ENCODE assay signal across 21 cellular contexts in the genomic region with DNA sequence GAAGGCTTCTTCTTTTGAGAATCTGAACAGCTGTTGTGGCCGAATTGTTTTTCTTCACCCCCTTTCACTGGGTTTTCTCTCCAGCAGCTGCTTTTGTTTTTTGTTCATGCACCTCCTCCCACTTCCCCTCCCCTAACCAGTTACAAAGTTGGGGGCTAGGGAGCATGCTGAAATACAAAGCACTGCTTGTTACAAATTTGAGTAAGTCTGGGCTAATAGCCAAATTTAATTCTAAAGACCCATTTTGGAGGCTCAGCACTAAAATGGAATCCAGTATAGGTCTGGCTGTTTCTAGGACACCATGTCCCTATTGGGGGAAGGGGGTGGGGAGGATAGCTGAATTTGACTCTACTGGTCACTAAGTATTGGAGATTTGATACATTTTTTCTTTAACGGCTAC.
A peak's percentile ranks its signal among the peaks of the same experiment; 100 is the strongest.
DNase-seq lines count a peak whose midpoint lies in the region; ATAC-seq, FAIRE-seq and TF ChIP-seq lines count a peak whose summit lies in the region.
"Had no signal": no experiment of that assay in that cellular context is flagged by ENCODE, and none has a peak within 500 bp of the region (broad histone marks: within the 10 kb centered on the region; RNA-seq: fewer than 3 reads in every experiment).

No MANE protein-coding gene starts in this region.

- H3K9ac ChIP-seq in H1 (replicated peaks in 1 of 4; ENCODE audit: extremely low read depth in 1 of 4, low read depth in 3 of 4, low read length in 3 of 4), result no peak overlapping the region

- no peak overlapping the region for H2BK20ac ChIP-seq in H1 (ENCODE audit: low read length)

- peaks cover 0 to 78% of the 10 kb centered on the region in 2 experiments; a peak in 3 of 4 replicates for H3K79me2 ChIP-seq in H1 (ENCODE audit: control insufficient read depth in 1 of 2, insufficient read depth in 2 of 2, low read length in 2 of 2)

- intact Hi-C loops in A673 (cut with micrococcal nuclease; ENCODE audit: unreplicated experiment), result no loop called here

- H3K4me1 Mint-ChIP-seq in CD8-positive, alpha-beta memory T cell, result no peaks in the 10 kb centered on the region
- H3K4me1 Mint-ChIP-seq: CD4-positive, alpha-beta memory T cell; naive B cell had no signal

- H3K36me3 ChIP-seq in A673 (ENCODE audit: insufficient read depth, low read length, poor library complexity, severe bottlenecking), result no peaks in the 10 kb centered on the region
- H3K36me3 ChIP-seq in H1 (ENCODE audit: control insufficient read depth in 2 of 4, insufficient read depth in 4 of 4, low read length in 3 of 4), result 0 out of 8 replicates have a peak, but pooled peaks cover 0 to 2% (median 0%) of the 10 kb centered on the region in 4 experiments
- no peaks in the 10 kb centered on the region for H3K36me3 ChIP-seq in CD8-positive, alpha-beta memory T cell (ENCODE audit: insufficient read depth, low read length)

- no peaks in the 10 kb centered on the region for H3K9me3 Mint-ChIP-seq in CD8-positive, alpha-beta memory T cell
- H3K9me3 Mint-ChIP-seq: CD4-positive, alpha-beta memory T cell; stimulated activated naive CD8-positive, alpha-beta T cell treated with anti-CD3 and anti-CD28 coated beads, Interleukin-15, Interleukin-2, amounts not matched to agents 100 ng/mL and 50 ng/mL, for 24 hours had no signal

- no peak overlapping the region for H3K4me3 ChIP-seq in A673 (ENCODE audit: low read depth, low read length, poor library complexity, severe bottlenecking)
- H3K4me3 ChIP-seq in H1 (ENCODE audit: extremely low read depth in 1 of 4, insufficient read depth in 2 of 4, low read depth in 3 of 4, low read length in 4 of 4), result no peak overlapping the region
- H3K4me3 ChIP-seq in CD8-positive, alpha-beta memory T cell (ENCODE audit: low read length), result no peak overlapping the region
- H3K4me3 ChIP-seq: psoas muscle had no signal

- H2BK15ac ChIP-seq in H1 (ENCODE audit: low read length), result no peak overlapping the region

- no peaks in the 10 kb centered on the region for H4K20me1 ChIP-seq in H1 (replicated peaks in 1 of 2; ENCODE audit: control insufficient read depth in 1 of 2, insufficient read depth in 2 of 2, low read length in 2 of 2)

- peaks cover 9 to 20% of the 10 kb centered on the region in 2 donors for H3K27me3 Mint-ChIP-seq in CD8-positive, alpha-beta memory T cell
- H3K27me3 Mint-ChIP-seq: CD4-positive, alpha-beta memory T cell; stimulated activated naive CD8-positive, alpha-beta T cell treated with anti-CD3 and anti-CD28 coated beads, Interleukin-15, Interleukin-2, amounts not matched to agents 100 ng/mL and 50 ng/mL, for 24 hours had no signal

- no peak overlapping the region for H4K5ac ChIP-seq in H1 (ENCODE audit: insufficient read length, low read depth, low read length)

- no peak overlapping the region for H3K4me3 Mint-ChIP-seq in CD8-positive, alpha-beta memory T cell
- H3K4me3 Mint-ChIP-seq: CD4-positive, alpha-beta memory T cell; naive B cell; stimulated activated naive CD8-positive, alpha-beta T cell treated with anti-CD3 and anti-CD28 coated beads, Interleukin-15, Interleukin-2, amounts not matched to agents 100 ng/mL and 50 ng/mL, for 24 hours had no signal

- no peak for TF ChIP-seq POLR2A in H1 (IDR thresholded peaks at IDR 0.05; ENCODE audit: control extremely low read depth in 1 of 2, low read depth in 2 of 2, low read length in 2 of 2)

- no peak overlapping the region for H3K4ac ChIP-seq in H1 (replicated peaks; ENCODE audit: insufficient read length, low read depth, low read length)

- no peak for TF ChIP-seq RAD21 in H1 (IDR thresholded peaks at IDR 0.05 in 1 of 2, conservative IDR thresholded peaks at IDR 0.05 in 1 of 2; ENCODE audit: low read depth in 2 of 2, low read length in 2 of 2)

- H3K4me2 ChIP-seq in H1 (ENCODE audit: insufficient read depth in 1 of 2, low read depth in 2 of 2, low read length in 2 of 2), result no peak overlapping the region

- no peaks in the 10 kb centered on the region for H3K9me3 ChIP-seq in A673 (ENCODE audit: low read depth, low read length, poor library complexity, severe bottlenecking)
- no peaks in the 10 kb centered on the region for H3K9me3 ChIP-seq in H1 (ENCODE audit: insufficient read depth in 2 of 2, low read depth in 1 of 2, low read length in 1 of 2)
- no peaks in the 10 kb centered on the region for H3K9me3 ChIP-seq in CD8-positive, alpha-beta memory T cell (ENCODE audit: low read length)
- H3K9me3 ChIP-seq: psoas muscle had no signal

- CTCF ChIA-PET in A673 (lab: Charles Lee) (no interaction called here), H1 (lab: Charles Lee; ENCODE audit: partially characterized antibody) (interaction anchor here (1.2 kb wide), 1 partner anchor 8 kb away, joined by 4 read pairs; no protein-coding TSS in a partner anchor)
- CTCF ChIA-PET in CD8-positive, alpha-beta memory T cell (lab: Charles Lee), result no interaction called here

- H3K23ac ChIP-seq in H1 (ENCODE audit: insufficient read length), result no peak overlapping the region

- H2AFZ ChIP-seq in H1 (ENCODE audit: low read length), result no peak overlapping the region

- no peak for TF ChIP-seq EP300 in H1 (IDR thresholded peaks at IDR 0.05; ENCODE audit: borderline replicate concordance in 1 of 2, low read depth in 2 of 2, low read length in 2 of 2)

- H3K56ac ChIP-seq in H1 (replicated peaks; ENCODE audit: insufficient read length, low read depth, low read length), result no peak overlapping the region

- H3K27ac ChIP-seq in A673 (ENCODE audit: low read depth, low read length, poor library complexity, severe bottlenecking), result no peak overlapping the region
- H3K27ac ChIP-seq in H1 (ENCODE audit: low read depth, low read length), result no peak overlapping the region
- no peak overlapping the region for H3K27ac ChIP-seq in CD8-positive, alpha-beta memory T cell (ENCODE audit: low read depth, low read length)
- H3K27ac ChIP-seq: HL-60, psoas muscle had no signal

- TF ChIP-seq CTCF in A673 (conservative IDR thresholded peaks at IDR 0.05; ENCODE audit: low read depth, low read length) (no peak), H1 (IDR thresholded peaks at IDR 0.05; ENCODE audit: control extremely low read depth in 1 of 3, insufficient read depth in 1 of 3, low read depth in 1 of 3, low read length in 3 of 3) (no peak), D721Med (IDR thresholded peaks at IDR 0.05; ENCODE audit: insufficient read depth, missing control alignments) (no peak)

- FAIRE-seq in H1 (lab: Jason Lieb, UNC), result peak; percentile 39
- no peak for FAIRE-seq in D721Med (lab: Jason Lieb, UNC)

- WGBS in H1 (ENCODE audit: extremely low coverage in 1 of 2, insufficient coverage in 1 of 2, insufficient read length in 1 of 2, insufficient replicate concordance in 2 of 2, low coverage in 1 of 2, low lambda C conversion rate in 2 of 2, missing lambda C conversion rate in 1 of 2), 2 experiments, result 89% methylated on average over 1 of the region's 2 CpGs; no CpG with 5 or more reads in 1 of the 2 experiments

- no peaks in the 10 kb centered on the region for H3K79me1 ChIP-seq in H1 (ENCODE audit: low read depth, low read length)

- no TSS peak for BruUV-seq in A673 (replicated peaks; lab: Mats Ljungman, UMichigan)

- POLR2A ChIA-PET in A673 (lab: Charles Lee; ENCODE audit: low non-redundant PET), result no interaction called here
- POLR2A ChIA-PET in H1 (lab: Charles Lee; ENCODE audit: partially characterized antibody), result interaction anchor here (0.7 to 1.0 kb wide), 2 partner anchors 19 to 169 kb away, joined by 3 read pairs; no protein-coding TSS in a partner anchor
- POLR2A ChIA-PET in CD8-positive, alpha-beta memory T cell (lab: Charles Lee), result no interaction called here

- no peak overlapping the region for H2BK12ac ChIP-seq in H1 (ENCODE audit: low read depth, low read length)

- H2BK120ac ChIP-seq in H1 (replicated peaks; ENCODE audit: low read depth, low read length), result no peak overlapping the region

- DNase-seq in A673 (ENCODE audit: low spot score) (peak; percentile 58), LHCN-M2 (ENCODE audit: low read depth) (peak; percentile 90), H1 (ENCODE audit: low read depth in 1 of 2, low spot score in 2 of 2) (no peak), myocyte (ENCODE audit: low read depth) (peak; percentile 72), mucosa of gallbladder (ENCODE audit: low spot score) (no peak), D721Med (ENCODE audit: insufficient read length, low spot score) (no peak)
- DNase-seq in CD8-positive, alpha-beta memory T cell, result no peak
- DNase-seq: activated CD4-positive, alpha-beta T cell treated with anti-CD3 and anti-CD28 coated beads for 48 hours; activated naive CD4-positive, alpha-beta T cell treated with anti-CD3 and anti-CD28 coated beads, Interleukin-2, amount 50 U/mL, for 16 hours; activated T-cell treated with anti-CD3 and anti-CD28 coated beads, Interleukin-2, amount 50 U/mL, for 1 hour; CD4-positive, alpha-beta memory T cell; effector CD4-positive, alpha-beta T cell; EL; left ventricle myocardium superior; naive B cell; NCI-H1417 treated with DMSO at 0.1 percent for 48 hours; psoas muscle; T1000 had no signal

- no peak overlapping the region for H2AK5ac ChIP-seq in H1 (ENCODE audit: low read depth, low read length)

- no peaks in the 10 kb centered on the region for H3K36me3 Mint-ChIP-seq in CD8-positive, alpha-beta memory T cell
- H3K36me3 Mint-ChIP-seq: CD4-positive, alpha-beta memory T cell had no signal

- H3K27ac Mint-ChIP-seq in CD8-positive, alpha-beta memory T cell, result no peak overlapping the region
- H3K27ac Mint-ChIP-seq: CD4-positive, alpha-beta memory T cell; stimulated activated naive CD8-positive, alpha-beta T cell treated with anti-CD3 and anti-CD28 coated beads, Interleukin-15, Interleukin-2, amounts not matched to agents 100 ng/mL and 50 ng/mL, for 24 hours had no signal

- no peak overlapping the region for H3K18ac ChIP-seq in H1 (ENCODE audit: extremely low read depth, low read length)

- no peaks in the 10 kb centered on the region for H3K23me2 ChIP-seq in H1 (ENCODE audit: low read depth, low read length)

- H2BK5ac ChIP-seq in H1 (ENCODE audit: low read depth, low read length), result no peak overlapping the region

- no peak overlapping the region for H4K8ac ChIP-seq in H1 (ENCODE audit: extremely low read depth, insufficient read depth, low read length)

- no peak overlapping the region for H4K91ac ChIP-seq in H1 (replicated peaks; ENCODE audit: insufficient read length, low read length)

- no peak overlapping the region for H3K14ac ChIP-seq in H1 (ENCODE audit: insufficient read length)

- ATAC-seq in esophagus mucosa, result no peak
- ATAC-seq: left ventricle myocardium superior, psoas muscle had no signal

- H3K27me3 ChIP-seq in A673 (replicated peaks; ENCODE audit: insufficient read depth, low read depth, low read length, poor library complexity), result no peaks in the 10 kb centered on the region
- H3K27me3 ChIP-seq in H1 (replicated peaks in 1 of 4; ENCODE audit: control insufficient read depth in 3 of 4, extremely low read depth in 1 of 4, insufficient read depth in 3 of 4, low read length in 3 of 4), result no peaks in the 10 kb centered on the region
- no peaks in the 10 kb centered on the region for H3K27me3 ChIP-seq in CD8-positive, alpha-beta memory T cell (ENCODE audit: insufficient read depth, low read length, poor library complexity, severe bottlenecking)

- peaks cover 6% of the 10 kb centered on the region for H3K4me1 ChIP-seq in A673 (ENCODE audit: insufficient read depth, low read length, poor library complexity, severe bottlenecking)
- H3K4me1 ChIP-seq in H1 (replicated peaks in 1 of 4; ENCODE audit: control insufficient read depth in 3 of 4, insufficient read depth in 4 of 4, low read length in 3 of 4), result peaks cover 0 to 13% (median under 1%) of the 10 kb centered on the region in 4 experiments; a peak in 1 of 7 replicates
- H3K4me1 ChIP-seq in CD8-positive, alpha-beta memory T cell (ENCODE audit: insufficient read depth, low read length), result no peaks in the 10 kb centered on the region
- H3K4me1 ChIP-seq: psoas muscle had no signal

Comparison
In these comparisons a context has a peak if more than half of its experiments do, and no peak if none do; other contexts are left out.
1. DNase-seq: peak in A673 (single experiment), LHCN-M2 (single experiment) and myocyte (single experiment); none in H1 (0 of 2), CD8-positive, alpha-beta memory T cell (0 of 5), mucosa of gallbladder (single experiment) and D721Med (single experiment).